ENCODE assay signal across 8 cellular contexts in genomic region chr7:602341-603141, GRCh38.
A peak's percentile ranks its signal among the peaks of the same experiment; 100 is the strongest.
DNase-seq lines count a peak whose midpoint lies in the region; ATAC-seq and TF ChIP-seq lines count a peak whose summit lies in the region.
"Had no signal": no experiment of that assay in that cellular context is flagged by ENCODE, and none has a peak within 500 bp of the region (broad histone marks: within the 10 kb centered on the region; RNA-seq: fewer than 3 reads in every experiment).

No MANE protein-coding gene starts in this region.

- H3K4me1 ChIP-seq in IMR-90 (ENCODE audit: control insufficient read depth, insufficient read depth, low read length), result 0 out of 2 replicates have a peak, but pooled peaks cover 3% of the 10 kb centered on the region
- peaks cover 2 to 11% of the 10 kb centered on the region in 2 donors for H3K4me1 ChIP-seq in mucosa of rectum (ENCODE audit: control insufficient read depth in 2 of 2, insufficient read depth in 2 of 2, low read length in 2 of 2)
- H3K4me1 ChIP-seq in tibial nerve, result peaks cover 0 to 42% (median 33%) of the 10 kb centered on the region in 4 donors

- peak overlapping the region; percentile 42 for H2AK9ac ChIP-seq in IMR-90 (replicated peaks; ENCODE audit: low read depth, low read length, poor library complexity)

- H3K23ac ChIP-seq in IMR-90 (ENCODE audit: low read depth, low read length), result no peak overlapping the region

- no peak overlapping the region for H3K18ac ChIP-seq in IMR-90 (ENCODE audit: low read depth, low read length)

- H4K8ac ChIP-seq in IMR-90 (ENCODE audit: low read depth in 2 of 2, low read length in 2 of 2), result no peak overlapping the region

- in situ Hi-C loops in IMR-90 (cut with MboI; ENCODE audit: low sequenced_read_pairs), result no loop called here

- 90% methylated on average over 14 of the region's 38 CpGs; no CpG with 5 or more reads in 1 of the 2 experiments for WGBS in IMR-90 (ENCODE audit: extremely low coverage in 2 of 2, insufficient read length in 1 of 2), 2 experiments
- 51 to 56% methylated on average over 34 to 37 of the region's 38 CpGs for WGBS in tibial nerve, 2 donors

- no peak for ATAC-seq in IMR-90 (ENCODE audit: low read depth)
- no peak for ATAC-seq in GM21360 (IDR thresholded peaks at IDR 0.05; ENCODE audit: unreplicated experiment)
- no peak for ATAC-seq in HG03097 (IDR thresholded peaks at IDR 0.05; ENCODE audit: low FRiP score, unreplicated experiment)

- H3K27ac ChIP-seq in IMR-90 (ENCODE audit: insufficient read depth, low read length) (no peak overlapping the region), mucosa of rectum (ENCODE audit: low read depth in 2 of 2, low read length in 2 of 2) (peak overlapping the region; percentile 55 to 81), tibial nerve (peak overlapping the region; percentile 55 to 94 (median 85))

- H3K4me3 ChIP-seq in IMR-90 (ENCODE audit: insufficient read depth, low read depth, low read length) (no peak overlapping the region), mucosa of rectum (ENCODE audit: low read length in 2 of 2) (no peak overlapping the region), tibial nerve (peak overlapping the region in 2 of 4 donors; percentile 27 to 33)

- H3K9me3 ChIP-seq in IMR-90 (ENCODE audit: control insufficient read depth, insufficient read depth, low read length) (no peaks in the 10 kb centered on the region), mucosa of rectum (ENCODE audit: control insufficient read depth in 2 of 2, low read length in 2 of 2) (no peaks in the 10 kb centered on the region), tibial nerve (no peaks in the 10 kb centered on the region)

- peak overlapping the region; percentile 99 for H3K27ac Mint-ChIP-seq in activated naive CD4-positive, alpha-beta T cell treated with anti-CD3 and anti-CD28 coated beads, Interleukin-2, amount 10 ng/mL, durations not matched to agents 7 days and 5 days

- H3K36me3 ChIP-seq in IMR-90 (ENCODE audit: control insufficient read depth, insufficient read depth, low read length) (no peaks in the 10 kb centered on the region), mucosa of rectum (ENCODE audit: control insufficient read depth in 2 of 2, insufficient read depth in 2 of 2, low read length in 2 of 2) (peaks cover 0 to 2% of the 10 kb centered on the region in 2 donors), tibial nerve (no peaks in the 10 kb centered on the region)

- H2BK20ac ChIP-seq in IMR-90 (ENCODE audit: low read depth, low read length), result no peak overlapping the region

- no peak overlapping the region for H3K4me3 Mint-ChIP-seq in activated naive CD4-positive, alpha-beta T cell treated with anti-CD3 and anti-CD28 coated beads, Interleukin-2, amount 10 ng/mL, durations not matched to agents 7 days and 5 days

- H3K4me1 Mint-ChIP-seq in activated naive CD4-positive, alpha-beta T cell treated with anti-CD3 and anti-CD28 coated beads, Interleukin-2, amount 10 ng/mL, durations not matched to agents 7 days and 5 days, result peaks cover 57% of the 10 kb centered on the region

- no peak for TF ChIP-seq RAD21 in IMR-90 (IDR thresholded peaks at IDR 0.05; ENCODE audit: low read length)

- peaks cover 6% of the 10 kb centered on the region for H3K9me3 Mint-ChIP-seq in activated naive CD4-positive, alpha-beta T cell treated with anti-CD3 and anti-CD28 coated beads, Interleukin-2, amount 10 ng/mL, durations not matched to agents 7 days and 5 days

- CTCF ChIA-PET in IMR-90 (lab: Yijun Ruan, JAX), result no interaction called here
- CTCF ChIA-PET in activated naive CD4-positive, alpha-beta T cell treated with anti-CD3 and anti-CD28 coated beads, Interleukin-2, amount 10 ng/mL, durations not matched to agents 7 days and 5 days (lab: Charles Lee), result no interaction called here

- H2BK15ac ChIP-seq in IMR-90 (ENCODE audit: low read depth, low read length), result no peak overlapping the region

- H3K9ac ChIP-seq in IMR-90 (ENCODE audit: low read depth, low read length), result no peak overlapping the region
- peak overlapping the region in 1 of 2 donors; percentile 12 for H3K9ac ChIP-seq in mucosa of rectum (ENCODE audit: low read depth in 1 of 2, low read length in 2 of 2)

- peak overlapping the region; percentile 19 for H2AFZ ChIP-seq in IMR-90 (replicated peaks; ENCODE audit: low read length, poor library complexity)

- no peaks in the 10 kb centered on the region for H3K79me1 ChIP-seq in IMR-90 (ENCODE audit: low read depth in 1 of 2, low read length in 2 of 2)

- dilution Hi-C loops in IMR-90 (cut with HindIII; ENCODE audit: low sequenced_read_pairs, unreplicated experiment), result no loop called here

- H3K4ac ChIP-seq in IMR-90 (ENCODE audit: low read depth, low read length), result no peak overlapping the region

- H2BK120ac ChIP-seq in IMR-90 (ENCODE audit: low read depth, low read length), result no peak overlapping the region

- intact Hi-C loops in IMR-90 (cut with micrococcal nuclease), result no loop called here

- H2BK5ac ChIP-seq in IMR-90 (ENCODE audit: low read depth, low read length, poor library complexity, severe bottlenecking), result no peak overlapping the region

- TF ChIP-seq CTCF in IMR-90 (conservative IDR thresholded peaks at IDR 0.05; ENCODE audit: low read depth, low read length) (no peak), tibial nerve (IDR thresholded peaks at IDR 0.05) (no peak)

- peaks cover 25% of the 10 kb centered on the region for H3K36me3 Mint-ChIP-seq in activated naive CD4-positive, alpha-beta T cell treated with anti-CD3 and anti-CD28 coated beads, Interleukin-2, amount 10 ng/mL, durations not matched to agents 7 days and 5 days

- no TSS peak for BruUV-seq in IMR-90 (replicated peaks; lab: Mats Ljungman, UMichigan)

- no peak overlapping the region for H3K56ac ChIP-seq in IMR-90 (ENCODE audit: extremely low read depth, insufficient read depth, low read length)

- no peak for TF ChIP-seq EP300 in tibial nerve (IDR thresholded peaks at IDR 0.05)

- DNase-seq in IMR-90 (no peak), tibial nerve (ENCODE audit: low spot score in 2 of 2) (no peak), OCI-M2 (lab: John Stamatoyannopoulos, UW; ENCODE audit: unreplicated experiment) (no peak)
- no peak for DNase-seq in activated naive CD4-positive, alpha-beta T cell treated with anti-CD3 and anti-CD28 coated beads, Interleukin-2, amount 10 ng/mL, durations not matched to agents 7 days and 5 days
- DNase-seq: SW 1271 had no signal

- POLR2A ChIA-PET in IMR-90 (lab: Charles Lee; ENCODE audit: unreplicated experiment), result no interaction called here

- no peak overlapping the region for H4K5ac ChIP-seq in IMR-90 (ENCODE audit: low read depth, low read length)

- no peak overlapping the region for H4K91ac ChIP-seq in IMR-90 (ENCODE audit: insufficient read depth, low read depth, low read length)

- H3K4me2 ChIP-seq in IMR-90 (ENCODE audit: low read depth, low read length), result no peak overlapping the region

- H4K20me1 ChIP-seq in IMR-90 (ENCODE audit: insufficient read depth, low read length), result no peaks in the 10 kb centered on the region

- TF ChIP-seq POLR2A in IMR-90 (IDR thresholded peaks at IDR 0.05; ENCODE audit: low read depth, low read length), result no peak
- no peak for TF ChIP-seq POLR2A in tibial nerve (IDR thresholded peaks at IDR 0.05)

- H3K14ac ChIP-seq in IMR-90 (replicated peaks; ENCODE audit: low read depth, low read length), result no peak overlapping the region

- no peak overlapping the region for H2AK5ac ChIP-seq in IMR-90 (ENCODE audit: low read depth, low read length)

- H3K27me3 ChIP-seq in IMR-90 (ENCODE audit: control insufficient read depth, insufficient read depth, low read length) (no peaks in the 10 kb centered on the region; the same call in 1 of the 2 replicates), mucosa of rectum (ENCODE audit: control insufficient read depth in 2 of 2, insufficient read depth in 2 of 2, low read length in 2 of 2) (no peaks in the 10 kb centered on the region), tibial nerve (no peaks in the 10 kb centered on the region)

- H3K9me1 ChIP-seq in IMR-90 (ENCODE audit: insufficient read depth, low read length), result no peaks in the 10 kb centered on the region

- no peaks in the 10 kb centered on the region for H3K27me3 Mint-ChIP-seq in activated naive CD4-positive, alpha-beta T cell treated with anti-CD3 and anti-CD28 coated beads, Interleukin-2, amount 10 ng/mL, durations not matched to agents 7 days and 5 days

TF ChIP-seq in IMR-90, 13 proteins besides CTCF, POLR2A, EP300 and RAD21:
- TF ChIP-seq CHD1 (IDR thresholded peaks at IDR 0.05; ENCODE audit: low read depth, low read length), result no peak
- no peak for TF ChIP-seq SMC3 (IDR thresholded peaks at IDR 0.05; ENCODE audit: low read depth, low read length)
- TF ChIP-seq ELK1 (IDR thresholded peaks at IDR 0.05; ENCODE audit: borderline replicate concordance, low read depth, low read length), result no peak
- TF ChIP-seq RCOR1 (IDR thresholded peaks at IDR 0.05; ENCODE audit: insufficient replicate concordance, low read length), result no peak
- no peak for TF ChIP-seq BHLHE40 (IDR thresholded peaks at IDR 0.05; ENCODE audit: low read depth, low read length)
- no peak for TF ChIP-seq MXI1 (IDR thresholded peaks at IDR 0.05; ENCODE audit: borderline replicate concordance, low read depth, low read length)
- TF ChIP-seq, protein P1, sequence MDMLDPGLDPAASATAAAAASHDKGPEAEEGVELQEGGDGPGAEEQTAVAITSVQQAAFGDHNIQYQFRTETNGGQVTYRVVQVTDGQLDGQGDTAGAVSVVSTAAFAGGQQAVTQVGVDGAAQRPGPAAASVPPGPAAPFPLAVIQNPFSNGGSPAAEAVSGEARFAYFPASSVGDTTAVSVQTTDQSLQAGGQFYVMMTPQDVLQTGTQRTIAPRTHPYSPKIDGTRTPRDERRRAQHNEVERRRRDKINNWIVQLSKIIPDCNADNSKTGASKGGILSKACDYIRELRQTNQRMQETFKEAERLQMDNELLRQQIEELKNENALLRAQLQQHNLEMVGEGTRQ (IDR thresholded peaks at IDR 0.05; ENCODE audit: low read depth, low read length), result no peak
- no peak for TF ChIP-seq RFX5 (IDR thresholded peaks at IDR 0.05; ENCODE audit: low read depth, low read length)
- TF ChIP-seq MAFK (IDR thresholded peaks at IDR 0.05; ENCODE audit: low read depth, low read length), result no peak
- no peak for TF ChIP-seq FOS (IDR thresholded peaks at IDR 0.05; ENCODE audit: low read depth, low read length)
- TF ChIP-seq MAZ (IDR thresholded peaks at IDR 0.05; ENCODE audit: borderline replicate concordance, low read depth, low read length), result no peak
- TF ChIP-seq CEBPB (IDR thresholded peaks at IDR 0.05; ENCODE audit: low read depth, low read length), result no peak
TF ChIP-seq in IMR-90: peak in this region for 0.
